Comparison of ENCODE assay signal across 9 cellular contexts in the genomic region with DNA sequence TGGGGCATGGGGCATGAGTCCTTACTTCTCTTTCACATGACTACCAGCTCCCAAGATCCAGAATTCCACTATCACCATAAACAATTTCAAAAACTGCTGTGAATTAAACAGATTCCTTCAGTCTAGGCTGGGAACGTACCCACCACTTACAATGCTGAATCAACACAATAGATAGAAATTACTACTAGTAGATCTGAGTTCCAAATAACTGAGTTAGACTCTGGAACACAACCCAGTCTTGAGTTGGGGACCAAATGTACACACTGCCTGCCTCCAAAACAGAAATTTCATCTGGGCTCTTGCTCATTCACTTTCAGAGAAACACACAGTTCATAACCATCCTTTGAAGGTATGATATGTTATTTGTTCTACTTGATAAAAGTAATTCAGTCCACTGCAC. TPM values are rescaled to one million over a fixed set of nuclear protein-coding genes. Genes with fewer than 3 reads are reported as not detected.
DNase-seq lines count a peak whose midpoint lies in the region; ATAC-seq and TF ChIP-seq lines count a peak whose summit lies in the region.
"Had no signal": no experiment of that assay in that cellular context is flagged by ENCODE, and none has a peak within 500 bp of the region (broad histone marks: within the 10 kb centered on the region; RNA-seq: fewer than 3 reads in every experiment).

No MANE protein-coding gene starts in this region.

- H3K4me3 ChIP-seq in Loucy (ENCODE audit: low read length, poor library complexity, severe bottlenecking) (no peak overlapping the region), brain microvascular endothelial cell (ENCODE audit: low read depth, low read length) (no peak overlapping the region), mesendoderm (ENCODE audit: low read length) (no peak overlapping the region), tibial artery (no peak overlapping the region)

- H3K79me2 ChIP-seq in Loucy (ENCODE audit: insufficient read depth, low read length) (peaks cover 97% of the 10 kb centered on the region), mesendoderm (ENCODE audit: control insufficient read depth, insufficient read depth, low read length) (peaks cover 70% of the 10 kb centered on the region)

- in situ Hi-C loops in brain microvascular endothelial cell (cut with HindIII; ENCODE audit: low pct_ligation_motif_present, low sequenced_read_pairs), result no loop called here

- H2AK5ac ChIP-seq in mesendoderm (ENCODE audit: low read length), result no peak overlapping the region

- H3K56ac ChIP-seq in mesendoderm (ENCODE audit: low read length), result no peak overlapping the region

- TF ChIP-seq CTCF in Loucy (conservative IDR thresholded peaks at IDR 0.05; ENCODE audit: low read length) (no peak), brain microvascular endothelial cell (IDR thresholded peaks at IDR 0.05; ENCODE audit: low read depth, low read length, missing control alignments) (no peak), tibial artery (IDR thresholded peaks at IDR 0.05) (no peak)

- DNase-seq in brain microvascular endothelial cell, result no peak
- no peak for DNase-seq in mesendoderm
- no peak for DNase-seq in tibial artery
- DNase-seq in 8988T, result no peak
- no peak for DNase-seq in hippocampal formation (lab: John Stamatoyannopoulos, UW)
- DNase-seq: activated CD4-positive, alpha-beta T cell treated with anti-CD3 and anti-CD28 coated beads for 4 hours; NCI-H82 had no signal

- H3K27ac ChIP-seq in brain microvascular endothelial cell, result peak overlapping the region; percentile 89
- H3K27ac ChIP-seq in mesendoderm (ENCODE audit: low read depth, low read length), result peak overlapping the region; percentile 17
- peak overlapping the region; percentile 66 to 100 for H3K27ac ChIP-seq in tibial artery

- H3K9ac ChIP-seq in Loucy (ENCODE audit: low read depth, low read length, poor library complexity, severe bottlenecking) (no peak overlapping the region), mesendoderm (ENCODE audit: low read length) (no peak overlapping the region)

- no peak overlapping the region for H3K23ac ChIP-seq in mesendoderm (ENCODE audit: low read length)

- H3K9me2 ChIP-seq in Loucy (replicated peaks; ENCODE audit: low read depth, low read length), result no peaks in the 10 kb centered on the region

- H3K4me2 ChIP-seq in Loucy (ENCODE audit: low read depth, low read length, poor library complexity, severe bottlenecking) (peak overlapping the region; percentile 57), mesendoderm (ENCODE audit: low read length) (no peak overlapping the region)

- H3K18ac ChIP-seq in mesendoderm (ENCODE audit: low read length), result no peak overlapping the region

- H3K4me1 ChIP-seq in Loucy (ENCODE audit: insufficient read depth, low read length, poor library complexity, severe bottlenecking) (peaks cover 59% of the 10 kb centered on the region), mesendoderm (ENCODE audit: control insufficient read depth, low read depth, low read length) (peaks cover 7% of the 10 kb centered on the region), tibial artery (peaks cover 0 to 100% (median 53%) of the 10 kb centered on the region in 4 donors)

- H3K36me3 ChIP-seq in Loucy (ENCODE audit: insufficient read depth, low read length) (peaks cover under 1% of the 10 kb centered on the region; the same call in 1 of the 2 replicates), brain microvascular endothelial cell (replicated peaks) (no peaks in the 10 kb centered on the region), mesendoderm (ENCODE audit: control insufficient read depth, insufficient read depth, low read length) (no peaks in the 10 kb centered on the region), tibial artery (peaks cover 0 to under 1% (median 0%) of the 10 kb centered on the region in 3 donors)

- H3K4ac ChIP-seq in mesendoderm (ENCODE audit: low read depth, low read length), result no peak overlapping the region

- no peak overlapping the region for H2BK120ac ChIP-seq in mesendoderm (ENCODE audit: low read depth, low read length)

- no peak overlapping the region for H4K5ac ChIP-seq in mesendoderm (ENCODE audit: low read length)

- H4K8ac ChIP-seq in mesendoderm (ENCODE audit: low read depth, low read length), result no peak overlapping the region

- no peak overlapping the region for H2BK15ac ChIP-seq in mesendoderm (replicated peaks; ENCODE audit: low read depth)

- peaks cover 13% of the 10 kb centered on the region for H3F3A ChIP-seq in Loucy (ENCODE audit: low read depth)

- H3K27me3 ChIP-seq in Loucy (ENCODE audit: insufficient read depth, low read length, poor library complexity, severe bottlenecking) (no peaks in the 10 kb centered on the region), brain microvascular endothelial cell (replicated peaks) (no peaks in the 10 kb centered on the region), mesendoderm (ENCODE audit: insufficient read depth, low read length, poor library complexity) (no peaks in the 10 kb centered on the region), tibial artery (no peaks in the 10 kb centered on the region)

- no peak for ATAC-seq in HG03159 (IDR thresholded peaks at IDR 0.05; ENCODE audit: unreplicated experiment)

- no CpG with 5 or more reads among the region's 1 CpG for WGBS in mesendoderm (ENCODE audit: extremely low coverage, insufficient coverage, low lambda C conversion rate)

- peaks cover 63% of the 10 kb centered on the region for H4K20me1 ChIP-seq in Loucy (ENCODE audit: insufficient read depth, low read length, poor library complexity, severe bottlenecking)

- intact Hi-C loops in tibial artery (cut with DNase I; ENCODE audit: low total_unique reads), result no loop called here

- no peak overlapping the region for H2AFZ ChIP-seq in Loucy (ENCODE audit: low read length)

- H3K9me3 ChIP-seq in Loucy (ENCODE audit: insufficient read depth, low read depth, low read length) (no peaks in the 10 kb centered on the region), tibial artery (no peaks in the 10 kb centered on the region)

- no peak overlapping the region for H2BK5ac ChIP-seq in mesendoderm (ENCODE audit: low read length)

- peaks cover 23% of the 10 kb centered on the region for H3K79me1 ChIP-seq in mesendoderm (ENCODE audit: low read length)

RNA-seq across cellular contexts. Expression of a gene that starts 8.9 kb away (rescaled TPM):
- 122 TPM for polyA plus RNA-seq in mesendoderm (2013, experiment 1 of 2)
- polyA plus RNA-seq in mesendoderm (2013, experiment 2 of 2), result 119 TPM

Comparison
In these comparisons a context has a peak if more than half of its experiments do, and no peak if none do; other contexts are left out.
1. H3K27ac ChIP-seq: peak in every context shown above with its lines; median percentile 89 in brain microvascular endothelial cell; 83 in tibial artery; 17 in mesendoderm.